ENCODE assay signal across 1 cellular context in the genomic region with DNA sequence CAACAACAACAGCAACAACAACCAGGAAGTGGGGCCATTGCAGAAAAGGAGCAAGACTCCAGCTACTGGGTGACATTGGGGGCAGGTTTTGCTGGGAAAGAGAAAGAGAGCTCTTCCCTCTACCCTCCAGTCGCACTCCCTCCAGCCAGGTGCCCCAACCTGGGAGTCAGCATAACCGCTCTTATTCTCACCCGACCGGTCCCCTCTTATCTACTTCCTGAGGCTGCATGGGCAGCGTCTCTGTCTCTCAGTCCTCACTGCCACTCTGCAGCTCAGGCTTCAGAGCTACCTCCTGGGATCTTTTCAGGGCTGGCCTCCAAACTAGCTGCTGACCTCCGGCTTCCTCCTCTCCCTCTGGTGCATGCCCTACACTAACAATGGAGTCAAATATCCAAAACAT.
TF ChIP-seq lines count a peak whose summit lies in the region.

No MANE protein-coding gene starts in this region.

TF ChIP-seq in GM23338, 12 proteins besides CTCF, POLR2A, EP300 and RAD21 (continued from another document):
- TF ChIP-seq, protein P1, sequence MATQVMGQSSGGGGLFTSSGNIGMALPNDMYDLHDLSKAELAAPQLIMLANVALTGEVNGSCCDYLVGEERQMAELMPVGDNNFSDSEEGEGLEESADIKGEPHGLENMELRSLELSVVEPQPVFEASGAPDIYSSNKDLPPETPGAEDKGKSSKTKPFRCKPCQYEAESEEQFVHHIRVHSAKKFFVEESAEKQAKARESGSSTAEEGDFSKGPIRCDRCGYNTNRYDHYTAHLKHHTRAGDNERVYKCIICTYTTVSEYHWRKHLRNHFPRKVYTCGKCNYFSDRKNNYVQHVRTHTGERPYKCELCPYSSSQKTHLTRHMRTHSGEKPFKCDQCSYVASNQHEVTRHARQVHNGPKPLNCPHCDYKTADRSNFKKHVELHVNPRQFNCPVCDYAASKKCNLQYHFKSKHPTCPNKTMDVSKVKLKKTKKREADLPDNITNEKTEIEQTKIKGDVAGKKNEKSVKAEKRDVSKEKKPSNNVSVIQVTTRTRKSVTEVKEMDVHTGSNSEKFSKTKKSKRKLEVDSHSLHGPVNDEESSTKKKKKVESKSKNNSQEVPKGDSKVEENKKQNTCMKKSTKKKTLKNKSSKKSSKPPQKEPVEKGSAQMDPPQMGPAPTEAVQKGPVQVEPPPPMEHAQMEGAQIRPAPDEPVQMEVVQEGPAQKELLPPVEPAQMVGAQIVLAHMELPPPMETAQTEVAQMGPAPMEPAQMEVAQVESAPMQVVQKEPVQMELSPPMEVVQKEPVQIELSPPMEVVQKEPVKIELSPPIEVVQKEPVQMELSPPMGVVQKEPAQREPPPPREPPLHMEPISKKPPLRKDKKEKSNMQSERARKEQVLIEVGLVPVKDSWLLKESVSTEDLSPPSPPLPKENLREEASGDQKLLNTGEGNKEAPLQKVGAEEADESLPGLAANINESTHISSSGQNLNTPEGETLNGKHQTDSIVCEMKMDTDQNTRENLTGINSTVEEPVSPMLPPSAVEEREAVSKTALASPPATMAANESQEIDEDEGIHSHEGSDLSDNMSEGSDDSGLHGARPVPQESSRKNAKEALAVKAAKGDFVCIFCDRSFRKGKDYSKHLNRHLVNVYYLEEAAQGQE (IDR thresholded peaks at IDR 0.05; ENCODE audit: unreplicated experiment), result no peak
- no peak for TF ChIP-seq STAT1 (IDR thresholded peaks at IDR 0.05; ENCODE audit: unreplicated experiment)
- TF ChIP-seq NANOG (IDR thresholded peaks at IDR 0.05; ENCODE audit: borderline replicate concordance), result no peak
- TF ChIP-seq, protein P2, sequence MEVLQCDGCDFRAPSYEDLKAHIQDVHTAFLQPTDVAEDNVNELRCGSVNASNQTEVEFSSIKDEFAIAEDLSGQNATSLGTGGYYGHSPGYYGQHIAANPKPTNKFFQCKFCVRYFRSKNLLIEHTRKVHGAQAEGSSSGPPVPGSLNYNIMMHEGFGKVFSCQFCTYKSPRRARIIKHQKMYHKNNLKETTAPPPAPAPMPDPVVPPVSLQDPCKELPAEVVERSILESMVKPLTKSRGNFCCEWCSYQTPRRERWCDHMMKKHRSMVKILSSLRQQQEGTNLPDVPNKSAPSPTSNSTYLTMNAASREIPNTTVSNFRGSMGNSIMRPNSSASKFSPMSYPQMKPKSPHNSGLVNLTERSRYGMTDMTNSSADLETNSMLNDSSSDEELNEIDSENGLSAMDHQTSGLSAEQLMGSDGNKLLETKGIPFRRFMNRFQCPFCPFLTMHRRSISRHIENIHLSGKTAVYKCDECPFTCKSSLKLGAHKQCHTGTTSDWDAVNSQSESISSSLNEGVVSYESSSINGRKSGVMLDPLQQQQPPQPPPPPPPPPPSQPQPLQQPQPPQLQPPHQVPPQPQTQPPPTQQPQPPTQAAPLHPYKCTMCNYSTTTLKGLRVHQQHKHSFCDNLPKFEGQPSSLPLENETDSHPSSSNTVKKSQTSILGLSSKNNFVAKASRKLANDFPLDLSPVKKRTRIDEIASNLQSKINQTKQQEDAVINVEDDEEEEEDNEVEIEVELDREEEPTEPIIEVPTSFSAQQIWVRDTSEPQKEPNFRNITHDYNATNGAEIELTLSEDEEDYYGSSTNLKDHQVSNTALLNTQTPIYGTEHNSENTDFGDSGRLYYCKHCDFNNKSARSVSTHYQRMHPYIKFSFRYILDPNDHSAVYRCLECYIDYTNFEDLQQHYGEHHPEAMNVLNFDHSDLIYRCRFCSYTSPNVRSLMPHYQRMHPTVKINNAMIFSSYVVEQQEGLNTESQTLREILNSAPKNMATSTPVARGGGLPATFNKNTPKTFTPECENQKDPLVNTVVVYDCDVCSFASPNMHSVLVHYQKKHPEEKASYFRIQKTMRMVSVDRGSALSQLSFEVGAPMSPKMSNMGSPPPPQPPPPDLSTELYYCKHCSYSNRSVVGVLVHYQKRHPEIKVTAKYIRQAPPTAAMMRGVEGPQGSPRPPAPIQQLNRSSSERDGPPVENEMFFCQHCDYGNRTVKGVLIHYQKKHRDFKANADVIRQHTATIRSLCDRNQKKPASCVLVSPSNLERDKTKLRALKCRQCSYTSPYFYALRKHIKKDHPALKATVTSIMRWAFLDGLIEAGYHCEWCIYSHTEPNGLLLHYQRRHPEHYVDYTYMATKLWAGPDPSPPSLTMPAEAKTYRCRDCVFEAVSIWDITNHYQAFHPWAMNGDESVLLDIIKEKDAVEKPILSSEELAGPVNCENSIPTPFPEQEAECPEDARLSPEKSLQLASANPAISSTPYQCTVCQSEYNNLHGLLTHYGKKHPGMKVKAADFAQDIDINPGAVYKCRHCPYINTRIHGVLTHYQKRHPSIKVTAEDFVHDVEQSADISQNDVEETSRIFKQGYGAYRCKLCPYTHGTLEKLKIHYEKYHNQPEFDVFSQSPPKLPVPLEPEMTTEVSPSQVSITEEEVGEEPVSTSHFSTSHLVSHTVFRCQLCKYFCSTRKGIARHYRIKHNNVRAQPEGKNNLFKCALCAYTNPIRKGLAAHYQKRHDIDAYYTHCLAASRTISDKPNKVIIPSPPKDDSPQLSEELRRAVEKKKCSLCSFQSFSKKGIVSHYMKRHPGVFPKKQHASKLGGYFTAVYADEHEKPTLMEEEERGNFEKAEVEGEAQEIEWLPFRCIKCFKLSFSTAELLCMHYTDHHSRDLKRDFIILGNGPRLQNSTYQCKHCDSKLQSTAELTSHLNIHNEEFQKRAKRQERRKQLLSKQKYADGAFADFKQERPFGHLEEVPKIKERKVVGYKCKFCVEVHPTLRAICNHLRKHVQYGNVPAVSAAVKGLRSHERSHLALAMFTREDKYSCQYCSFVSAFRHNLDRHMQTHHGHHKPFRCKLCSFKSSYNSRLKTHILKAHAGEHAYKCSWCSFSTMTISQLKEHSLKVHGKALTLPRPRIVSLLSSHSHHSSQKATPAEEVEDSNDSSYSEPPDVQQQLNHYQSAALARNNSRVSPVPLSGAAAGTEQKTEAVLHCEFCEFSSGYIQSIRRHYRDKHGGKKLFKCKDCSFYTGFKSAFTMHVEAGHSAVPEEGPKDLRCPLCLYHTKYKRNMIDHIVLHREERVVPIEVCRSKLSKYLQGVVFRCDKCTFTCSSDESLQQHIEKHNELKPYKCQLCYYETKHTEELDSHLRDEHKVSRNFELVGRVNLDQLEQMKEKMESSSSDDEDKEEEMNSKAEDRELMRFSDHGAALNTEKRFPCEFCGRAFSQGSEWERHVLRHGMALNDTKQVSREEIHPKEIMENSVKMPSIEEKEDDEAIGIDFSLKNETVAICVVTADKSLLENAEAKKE (CRISPR knock-in tag; IDR thresholded peaks at IDR 0.05), result no peak
- TF ChIP-seq EZH2phosphoT487 (IDR thresholded peaks at IDR 0.05; ENCODE audit: unreplicated experiment), result no peak
- TF ChIP-seq EZH2 (IDR thresholded peaks at IDR 0.05; ENCODE audit: low read depth, unreplicated experiment), result no peak
- TF ChIP-seq, protein P3, sequence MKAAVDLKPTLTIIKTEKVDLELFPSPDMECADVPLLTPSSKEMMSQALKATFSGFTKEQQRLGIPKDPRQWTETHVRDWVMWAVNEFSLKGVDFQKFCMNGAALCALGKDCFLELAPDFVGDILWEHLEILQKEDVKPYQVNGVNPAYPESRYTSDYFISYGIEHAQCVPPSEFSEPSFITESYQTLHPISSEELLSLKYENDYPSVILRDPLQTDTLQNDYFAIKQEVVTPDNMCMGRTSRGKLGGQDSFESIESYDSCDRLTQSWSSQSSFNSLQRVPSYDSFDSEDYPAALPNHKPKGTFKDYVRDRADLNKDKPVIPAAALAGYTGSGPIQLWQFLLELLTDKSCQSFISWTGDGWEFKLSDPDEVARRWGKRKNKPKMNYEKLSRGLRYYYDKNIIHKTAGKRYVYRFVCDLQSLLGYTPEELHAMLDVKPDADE (IDR thresholded peaks at IDR 0.05), result no peak
- no peak for TF ChIP-seq ZNF114 (CRISPR knock-in tag; IDR thresholded peaks at IDR 0.05)
